20 cellular contexts compared by ENCODE assay signal in genomic region chr6:150516199-150516598, GRCh38.
DNase-seq lines count a peak whose midpoint lies in the region; ATAC-seq and TF ChIP-seq lines count a peak whose summit lies in the region.
"Had no signal": no experiment of that assay in that cellular context is flagged by ENCODE, and none has a peak within 500 bp of the region (broad histone marks: within the 10 kb centered on the region; RNA-seq: fewer than 3 reads in every experiment).

No MANE protein-coding gene starts in this region.

- no peaks in the 10 kb centered on the region for H3K27me3 ChIP-seq in PC-9 (ENCODE audit: insufficient read depth, low read depth)
- H3K27me3 ChIP-seq: BE2C; BLaER1 treated with 17β-estradiol and CSF1 and Interleukin-3, amounts not matched to agents 10 nM and 100 nM had no signal

- no peaks in the 10 kb centered on the region for H4K20me1 ChIP-seq in PC-9 (ENCODE audit: insufficient read depth)
- H4K20me1 ChIP-seq: BLaER1 treated with 17β-estradiol and CSF1 and Interleukin-3, amounts not matched to agents 10 nM and 100 nM had no signal

- POLR2A ChIA-PET in PC-9 (lab: Charles Lee; ENCODE audit: unreplicated experiment): no interaction called here

- no peaks in the 10 kb centered on the region for H3K36me3 ChIP-seq in PC-9 (ENCODE audit: low read depth)
- H3K36me3 ChIP-seq: BE2C; BLaER1 treated with 17β-estradiol and CSF1 and Interleukin-3, amounts not matched to agents 10 nM and 100 nM; HAP-1 had no signal

- no peak overlapping the region for H2AFZ ChIP-seq in PC-9

- DNase-seq in PC-9 (no peak), ecto neural progenitor cell (ENCODE audit: low spot score) (peak; percentile 38), hippocampal formation (lab: John Stamatoyannopoulos, UW) (no peak)
- DNase-seq in activated naive CD4-positive, alpha-beta T cell treated with anti-CD3 and anti-CD28 coated beads for 36 hours: no peak
- DNase-seq: ACHN; AML-193; BE2C; Calu3; CD4-positive, alpha-beta T cell; CD8-positive, alpha-beta memory T cell; DMS53; DMS79 treated with DMSO at 0.1 percent for 48 hours; GF-D8; GOT3; HFFc6 had no signal

- peaks cover 28% of the 10 kb centered on the region for H3K4me1 Mint-ChIP-seq in nephron
- H3K4me1 Mint-ChIP-seq in activated naive CD4-positive, alpha-beta T cell treated with anti-CD3 and anti-CD28 coated beads for 36 hours (ENCODE audit: low read depth): no peaks in the 10 kb centered on the region
- H3K4me1 Mint-ChIP-seq: CD14-positive monocyte; CD8-positive, alpha-beta memory T cell had no signal

- peak overlapping the region; percentile 42; the same call in 1 of the 2 replicates for H3K4me2 ChIP-seq in PC-9
- H3K4me2 ChIP-seq: BLaER1 treated with 17β-estradiol and CSF1 and Interleukin-3, amounts not matched to agents 10 nM and 100 nM had no signal

- peak overlapping the region in 2 of 3 experiments; percentile 57 to 67 for H3K27ac Mint-ChIP-seq in nephron
- no peak overlapping the region for H3K27ac Mint-ChIP-seq in activated naive CD4-positive, alpha-beta T cell treated with anti-CD3 and anti-CD28 coated beads for 36 hours
- H3K27ac Mint-ChIP-seq: CD14-positive monocyte; CD4-positive, alpha-beta T cell; CD8-positive, alpha-beta memory T cell; HFFc6 had no signal

- CTCF ChIA-PET in PC-9 (lab: Charles Lee): no interaction called here
- CTCF ChIA-PET in activated naive CD4-positive, alpha-beta T cell treated with anti-CD3 and anti-CD28 coated beads for 36 hours (lab: Charles Lee): no interaction called here

- H3K9me3 Mint-ChIP-seq in nephron: no peaks in the 10 kb centered on the region
- H3K9me3 Mint-ChIP-seq in activated naive CD4-positive, alpha-beta T cell treated with anti-CD3 and anti-CD28 coated beads for 36 hours: no peaks in the 10 kb centered on the region
- H3K9me3 Mint-ChIP-seq: CD4-positive, alpha-beta T cell; CD8-positive, alpha-beta memory T cell had no signal

- 0 out of 2 replicates have a peak, but pooled peaks cover 5% of the 10 kb centered on the region for H3F3A ChIP-seq in PC-9 (ENCODE audit: insufficient read depth, low read depth)

- no peaks in the 10 kb centered on the region for H3K27me3 Mint-ChIP-seq in nephron (ENCODE audit: low read depth)
- peaks cover 9% of the 10 kb centered on the region for H3K27me3 Mint-ChIP-seq in activated naive CD4-positive, alpha-beta T cell treated with anti-CD3 and anti-CD28 coated beads for 36 hours (ENCODE audit: low read depth)
- H3K27me3 Mint-ChIP-seq: CD4-positive, alpha-beta T cell had no signal

- H3K4me3 ChIP-seq in PC-9: no peak overlapping the region
- H3K4me3 ChIP-seq: BLaER1 treated with 17β-estradiol and CSF1 and Interleukin-3, amounts not matched to agents 10 nM and 100 nM; HAP-1 had no signal

- ATAC-seq in GM18861 (IDR thresholded peaks at IDR 0.05; ENCODE audit: unreplicated experiment): no peak

- H3K27ac ChIP-seq in PC-9: no peak overlapping the region
- H3K27ac ChIP-seq: BLaER1 treated with 17β-estradiol and CSF1 and Interleukin-3, amounts not matched to agents 10 nM and 100 nM had no signal

- H3K9me3 ChIP-seq in PC-9 (ENCODE audit: insufficient read depth, low read depth): no peaks in the 10 kb centered on the region
- H3K9me3 ChIP-seq: BE2C; BLaER1 treated with 17β-estradiol and CSF1 and Interleukin-3, amounts not matched to agents 10 nM and 100 nM had no signal

- no TSS peak for BruUV-seq in PC-9 (replicated peaks; lab: Mats Ljungman, UMichigan)

- no peaks in the 10 kb centered on the region for H3K9me2 ChIP-seq in PC-9 (ENCODE audit: insufficient read depth)

- H3K4me1 ChIP-seq in PC-9 (replicated peaks; ENCODE audit: insufficient read depth): peaks cover 26% of the 10 kb centered on the region
- H3K4me1 ChIP-seq: BE2C; BLaER1 treated with 17β-estradiol and CSF1 and Interleukin-3, amounts not matched to agents 10 nM and 100 nM had no signal

- intact Hi-C loops in PC-9 (cut with micrococcal nuclease; ENCODE audit: unreplicated experiment): no loop called here
- intact Hi-C loops in activated naive CD4-positive, alpha-beta T cell treated with anti-CD3 and anti-CD28 coated beads for 36 hours (cut with micrococcal nuclease): no loop called here

- H3K79me2 ChIP-seq in PC-9 (ENCODE audit: low read depth): no peaks in the 10 kb centered on the region

- H3K4me3 Mint-ChIP-seq in nephron: no peak overlapping the region
- no peak overlapping the region for H3K4me3 Mint-ChIP-seq in activated naive CD4-positive, alpha-beta T cell treated with anti-CD3 and anti-CD28 coated beads for 36 hours
- H3K4me3 Mint-ChIP-seq: CD14-positive monocyte; CD4-positive, alpha-beta T cell; CD8-positive, alpha-beta memory T cell; HFFc6 had no signal

- H3K36me3 Mint-ChIP-seq in nephron (ENCODE audit: low read depth): no peaks in the 10 kb centered on the region
- H3K36me3 Mint-ChIP-seq in activated naive CD4-positive, alpha-beta T cell treated with anti-CD3 and anti-CD28 coated beads for 36 hours (ENCODE audit: low read depth): no peaks in the 10 kb centered on the region
- H3K36me3 Mint-ChIP-seq: CD14-positive monocyte; CD8-positive, alpha-beta memory T cell had no signal

- TF ChIP-seq CTCF in PC-9 (conservative IDR thresholded peaks at IDR 0.05) (no peak), nephron (IDR thresholded peaks at IDR 0.05; ENCODE audit: unreplicated experiment in 3 of 3) (no peak)
